Comparison of ENCODE assay signal across 8 cellular contexts in the genomic region with DNA sequence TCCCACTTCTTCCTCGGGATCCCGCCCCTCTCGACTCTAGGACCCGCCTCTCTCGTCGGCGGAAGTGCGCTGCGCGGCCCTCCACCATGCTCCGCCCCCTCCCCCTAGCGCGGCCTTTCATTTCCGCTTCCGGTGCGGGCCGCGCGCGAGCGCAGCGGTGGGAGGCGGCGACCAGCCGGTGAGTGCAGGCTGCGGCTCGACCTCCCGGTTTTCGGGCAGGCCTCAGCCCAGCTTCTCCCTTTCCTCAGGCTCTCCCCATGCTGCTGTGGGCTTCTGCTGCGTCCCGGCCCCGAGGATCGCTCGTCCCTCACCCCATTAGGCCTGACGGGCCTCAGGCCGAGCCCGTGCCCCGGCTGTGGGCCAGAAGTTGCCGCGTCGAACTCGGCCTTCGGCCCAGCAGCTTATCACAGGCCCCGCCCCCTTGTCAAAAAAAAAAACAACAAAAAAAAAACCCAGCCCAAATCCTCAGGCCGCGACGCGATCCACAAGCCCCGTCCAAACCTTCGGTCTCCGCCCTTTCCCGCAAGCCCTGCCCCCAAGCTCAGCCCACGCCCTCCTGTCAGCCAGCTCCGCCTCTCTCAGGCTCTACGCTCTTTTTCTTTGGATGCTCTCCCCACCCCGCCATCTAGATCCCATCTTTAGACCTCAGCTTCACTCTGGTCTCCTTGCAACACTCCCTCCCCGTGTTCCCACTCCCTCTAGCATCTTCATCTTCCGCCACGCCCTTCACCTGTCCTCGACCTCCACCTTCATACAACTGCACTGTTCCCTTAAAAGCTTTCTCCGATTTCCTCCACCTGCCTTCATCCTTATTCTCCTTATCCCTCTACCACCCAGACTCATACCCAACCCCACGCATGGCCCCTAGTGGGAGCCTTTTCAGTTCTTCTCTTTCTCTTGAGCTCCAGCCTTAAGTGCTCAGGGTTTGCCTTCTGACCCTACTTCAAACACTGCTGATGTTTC. TPM values are rescaled to one million over a fixed set of nuclear protein-coding genes. Genes with fewer than 3 reads are reported as not detected.
DNase-seq lines count a peak whose midpoint lies in the region; ATAC-seq and TF ChIP-seq lines count a peak whose summit lies in the region.

A gene with protein sequence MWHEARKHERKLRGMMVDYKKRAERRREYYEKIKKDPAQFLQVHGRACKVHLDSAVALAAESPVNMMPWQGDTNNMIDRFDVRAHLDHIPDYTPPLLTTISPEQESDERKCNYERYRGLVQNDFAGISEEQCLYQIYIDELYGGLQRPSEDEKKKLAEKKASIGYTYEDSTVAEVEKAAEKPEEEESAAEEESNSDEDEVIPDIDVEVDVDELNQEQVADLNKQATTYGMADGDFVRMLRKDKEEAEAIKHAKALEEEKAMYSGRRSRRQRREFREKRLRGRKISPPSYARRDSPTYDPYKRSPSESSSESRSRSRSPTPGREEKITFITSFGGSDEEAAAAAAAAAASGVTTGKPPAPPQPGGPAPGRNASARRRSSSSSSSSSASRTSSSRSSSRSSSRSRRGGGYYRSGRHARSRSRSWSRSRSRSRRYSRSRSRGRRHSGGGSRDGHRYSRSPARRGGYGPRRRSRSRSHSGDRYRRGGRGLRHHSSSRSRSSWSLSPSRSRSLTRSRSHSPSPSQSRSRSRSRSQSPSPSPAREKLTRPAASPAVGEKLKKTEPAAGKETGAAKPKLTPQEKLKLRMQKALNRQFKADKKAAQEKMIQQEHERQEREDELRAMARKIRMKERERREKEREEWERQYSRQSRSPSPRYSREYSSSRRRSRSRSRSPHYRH (plus strand): TSS at position 115 of the 963 bp plus-strand sequence. CDS start 1,168 bp downstream, outside the sequence.

- H3K4me3 ChIP-seq in BE2C (ENCODE audit: low read depth, low read length) (peak within 1 kb of the TSS; percentile 95), dorsolateral prefrontal cortex (peak within 1 kb of the TSS; percentile 58 to 100 (median 95)), lower leg skin (ENCODE audit: low read depth, poor library complexity, severe bottlenecking) (peak within 1 kb of the TSS; percentile 71)

- peak; percentile 94 for DNase-seq in BE2C
- peak; percentile 78 for DNase-seq in GM19240 (ENCODE audit: insufficient read length, low spot score)
- DNase-seq in NCI-H526 treated with DMSO at 0.1 percent for 48 hours (lab: John Stamatoyannopoulos, UW), result peak; percentile 60
- DNase-seq in activated CD4-positive, alpha-beta T cell treated with anti-CD3 and anti-CD28 coated beads, Interleukin-2, amount 50 U/mL, for 48 hours, result peak; percentile 88 to 90
- peak; percentile 80 to 94 (median 90) for DNase-seq in dorsolateral prefrontal cortex
- peak; percentile 86 to 98 for DNase-seq in lower leg skin (ENCODE audit: low spot score in 2 of 2)
- DNase-seq in stimulated activated CD4-positive, alpha-beta T cell treated with anti-CD3 and anti-CD28 coated beads, Interleukin-4, amount 100 ng/mL, for 4 hours, result peak; percentile 82 to 88

- H3K27ac ChIP-seq in dorsolateral prefrontal cortex, result peak within 1 kb of the TSS in 58 of 59 donors; percentile 65 to 99 (median 90)

- H3K9me3 ChIP-seq in BE2C, result no peaks in the 10 kb centered on the region

- peak; percentile 48 for ATAC-seq in HG03469 (IDR thresholded peaks at IDR 0.05; ENCODE audit: unreplicated experiment)

- TF ChIP-seq POLR2A in lower leg skin (IDR thresholded peaks at IDR 0.05), result peak in 1 of 2 donors; percentile 79

- H3K27me3 ChIP-seq in BE2C (no peaks in the 10 kb centered on the region), dorsolateral prefrontal cortex (no peaks in the 10 kb centered on the region)

- peaks cover 3% of the 10 kb centered on the region; the same call in 1 of the 2 replicates for H3K4me1 ChIP-seq in BE2C

- TF ChIP-seq CTCF in BE2C (IDR thresholded peaks at IDR 0.05; ENCODE audit: low read depth, low read length) (no peak), dorsolateral prefrontal cortex (IDR thresholded peaks at IDR 0.05 in 54 of 56, conservative IDR thresholded peaks at IDR 0.05 in 2 of 56; ENCODE audit: low read depth in 1 of 56, partially characterized antibody in 56 of 56) (peak in 28 of 56 donors; percentile 2 to 50 (median 25)), lower leg skin (IDR thresholded peaks at IDR 0.05) (no peak)

- H3K36me3 ChIP-seq in BE2C, result peaks cover 37% of the 10 kb centered on the region

- intact Hi-C loops in dorsolateral prefrontal cortex (cut with DNase I) (loop anchor here in 1 of 2 donors (5.0 kb wide), 1 partner anchor 53 kb away; a partner anchor contains a TSS), lower leg skin (cut with DNase I; ENCODE audit: low total_unique reads) (no loop called here)

- WGBS in lower leg skin, 2 donors, result 1 to 3% methylated on average over 54 to 57 of the region's 62 CpGs

RNA-seq across cellular contexts. Expression of the gene that starts here (rescaled TPM):
- polyA plus RNA-seq in BE2C (2012; ENCODE audit: insufficient read depth, insufficient read length, low read depth), result 134 TPM
- total RNA-seq in dorsolateral prefrontal cortex (100 to 1,000 TPM in 71 of 120 experiments, 10 to 100 TPM in 49; 51.6 to 162 (median 105) TPM), lower leg skin (100 to 1,000 TPM in 2 of 4 donors, 10 to 100 TPM in 2; 59.9 to 207 (median 128) TPM)

Comparison
In these comparisons a context has a peak if more than half of its experiments do, and no peak if none do; other contexts are left out.
1. Peak in every context shown above with its lines: DNase-seq, ATAC-seq, H3K4me3 ChIP-seq and H3K27ac ChIP-seq.